In the genomic region with DNA sequence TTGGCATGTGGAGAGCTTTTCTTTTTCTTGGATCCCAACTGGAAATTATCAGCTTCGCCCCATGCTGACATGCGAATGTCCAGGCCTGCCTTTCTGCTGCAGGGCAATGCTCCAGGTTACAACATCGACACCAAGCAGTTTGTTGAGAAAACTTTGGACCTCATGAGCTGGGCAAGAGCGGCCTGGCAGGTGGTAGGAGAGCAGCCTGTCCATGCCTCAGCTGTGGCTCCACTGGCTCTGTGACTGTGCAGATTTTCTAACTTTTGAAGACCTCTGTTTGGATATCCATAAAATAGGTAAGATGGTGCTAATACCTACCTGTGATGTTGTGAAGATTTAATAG, we compare ENCODE assay signal across 19 cellular contexts. TPM values are rescaled to one million over a fixed set of nuclear protein-coding genes. Genes with fewer than 3 reads are reported as not detected.
"Had no signal": no experiment of that assay in that cellular context is flagged by ENCODE, and none has a peak within 500 bp of the region (broad histone marks: within the 10 kb centered on the region; RNA-seq: fewer than 3 reads in every experiment).

No MANE protein-coding gene starts in this region.

- H3K36me3 Mint-ChIP-seq: activated naive CD4-positive, alpha-beta T cell treated with anti-CD3 and anti-CD28 coated beads, Interleukin-2, amount 10 ng/mL, durations not matched to agents 7 days and 5 days; mesothelial cell of epicardium; natural killer cell had no signal

- H3K9me3 Mint-ChIP-seq: activated CD4-positive, alpha-beta memory T cell treated with anti-CD3 and anti-CD28 coated beads, Interleukin-2, amount 10 ng/mL, durations not matched to agents 7 days and 5 days; activated CD4-positive, alpha-beta T cell treated with anti-CD3 and anti-CD28 coated beads, Interleukin-2, amount 10 ng/mL, durations not matched to agents 24 days and 14 days; activated naive CD4-positive, alpha-beta T cell treated with anti-CD3 and anti-CD28 coated beads, Interleukin-2, amount 10 ng/mL, durations not matched to agents 7 days and 5 days; activated T-cell treated with anti-CD3 and anti-CD28 coated beads, Interleukin-2, amount 50 U/mL, for 72 hours; endodermal cell; natural killer cell had no signal

- H3K9me3 ChIP-seq: esophagus squamous epithelium, neutrophil, thoracic aorta had no signal

- FAIRE-seq: kidney had no signal

- H3K4me1 ChIP-seq: parathyroid adenoma had no signal

- H3K27me3 ChIP-seq: esophagus squamous epithelium, neutrophil had no signal

- H3K27ac Mint-ChIP-seq: activated CD4-positive, alpha-beta memory T cell treated with anti-CD3 and anti-CD28 coated beads, Interleukin-2, amount 10 ng/mL, durations not matched to agents 7 days and 5 days; activated CD4-positive, alpha-beta T cell treated with anti-CD3 and anti-CD28 coated beads, Interleukin-2, amount 10 ng/mL, durations not matched to agents 24 days and 14 days; activated naive CD4-positive, alpha-beta T cell treated with anti-CD3 and anti-CD28 coated beads, Interleukin-2, amount 10 ng/mL, durations not matched to agents 7 days and 5 days; activated T-cell treated with anti-CD3 and anti-CD28 coated beads, Interleukin-2, amount 50 U/mL, for 72 hours; endodermal cell; mesothelial cell of epicardium; natural killer cell had no signal

- H3K27me3 Mint-ChIP-seq: activated CD4-positive, alpha-beta T cell treated with anti-CD3 and anti-CD28 coated beads, Interleukin-2, amount 10 ng/mL, durations not matched to agents 24 days and 14 days had no signal

- DNase-seq: activated CD4-positive, alpha-beta memory T cell treated with anti-CD3 and anti-CD28 coated beads, Interleukin-2, amount 10 ng/mL, durations not matched to agents 7 days and 5 days; activated CD4-positive, alpha-beta T cell treated with anti-CD3 and anti-CD28 coated beads, Interleukin-2, amount 10 ng/mL, durations not matched to agents 24 days and 14 days; activated effector memory CD4-positive, alpha-beta T cell treated with Interleukin-2 at 50 U/mL for 16 hours; activated naive CD4-positive, alpha-beta T cell treated with anti-CD3 and anti-CD28 coated beads, Interleukin-2, amount 10 ng/mL, durations not matched to agents 7 days and 5 days; activated T-cell treated with anti-CD3 and anti-CD28 coated beads, Interleukin-2, amount 50 U/mL, for 72 hours; amygdala; cortex of kidney; endodermal cell; esophagus squamous epithelium; foreskin fibroblast; kidney; natural killer cell; stimulated activated CD4-positive, alpha-beta T cell treated with anti-CD3 and anti-CD28 coated beads, Interleukin-4, amount 100 ng/mL, for 24 hours; stimulated activated naive CD4-positive, alpha-beta T cell treated with Interleukin-2 at 50 U/mL for 16 hours had no signal

- H3K36me3 ChIP-seq: esophagus squamous epithelium, thoracic aorta had no signal

- H3K4me1 Mint-ChIP-seq: activated CD4-positive, alpha-beta memory T cell treated with anti-CD3 and anti-CD28 coated beads, Interleukin-2, amount 10 ng/mL, durations not matched to agents 7 days and 5 days; activated CD4-positive, alpha-beta T cell treated with anti-CD3 and anti-CD28 coated beads, Interleukin-2, amount 10 ng/mL, durations not matched to agents 24 days and 14 days; activated naive CD4-positive, alpha-beta T cell treated with anti-CD3 and anti-CD28 coated beads, Interleukin-2, amount 10 ng/mL, durations not matched to agents 7 days and 5 days; natural killer cell had no signal

- H3K4me3 ChIP-seq: esophagus squamous epithelium, thoracic aorta had no signal

- H3K27ac ChIP-seq: neutrophil, parathyroid adenoma, thoracic aorta had no signal

- H3K4me3 Mint-ChIP-seq: activated CD4-positive, alpha-beta memory T cell treated with anti-CD3 and anti-CD28 coated beads, Interleukin-2, amount 10 ng/mL, durations not matched to agents 7 days and 5 days; activated CD4-positive, alpha-beta T cell treated with anti-CD3 and anti-CD28 coated beads, Interleukin-2, amount 10 ng/mL, durations not matched to agents 24 days and 14 days; activated naive CD4-positive, alpha-beta T cell treated with anti-CD3 and anti-CD28 coated beads, Interleukin-2, amount 10 ng/mL, durations not matched to agents 7 days and 5 days; activated T-cell treated with anti-CD3 and anti-CD28 coated beads, Interleukin-2, amount 50 U/mL, for 72 hours; endodermal cell; mesothelial cell of epicardium; natural killer cell had no signal

- ATAC-seq: activated T-cell treated with anti-CD3 and anti-CD28 coated beads, Interleukin-2, amount 50 U/mL, for 72 hours; natural killer cell had no signal

RNA-seq across cellular contexts. Expression of gene MTARC1, which starts 41.5 kb away (rescaled TPM):
- total RNA-seq: activated CD4-positive, alpha-beta memory T cell treated with anti-CD3 and anti-CD28 coated beads, Interleukin-2, amount 10 ng/mL, durations not matched to agents 7 days and 5 days; activated CD4-positive, alpha-beta T cell treated with anti-CD3 and anti-CD28 coated beads, Interleukin-2, amount 10 ng/mL, durations not matched to agents 24 days and 14 days; activated T-cell treated with anti-CD3 and anti-CD28 coated beads, Interleukin-2, amount 50 U/mL, for 72 hours; T-helper 2 cell treated with Interferon-gamma antibody and Interleukin-4, amounts not matched to agents 100 ng/mL and 5 ng/mL, for 36 hours had no signal
